ENCODE assay signal across 20 cellular contexts in genomic region chr13:39811696-39812095, GRCh38.
DNase-seq lines count a peak whose midpoint lies in the region; ATAC-seq, FAIRE-seq and TF ChIP-seq lines count a peak whose summit lies in the region.
"Had no signal": no experiment of that assay in that cellular context is flagged by ENCODE, and none has a peak within 500 bp of the region (broad histone marks: within the 10 kb centered on the region; RNA-seq: fewer than 3 reads in every experiment).

No MANE protein-coding gene starts in this region.

- no peak overlapping the region for H3K4me2 ChIP-seq in Loucy (ENCODE audit: low read depth, low read length, poor library complexity, severe bottlenecking)
- H3K4me2 ChIP-seq in K562 (ENCODE audit: insufficient read depth, low read length) = no peak overlapping the region

- intact Hi-C loops in A673 (cut with micrococcal nuclease; ENCODE audit: unreplicated experiment) (loop anchor here (10.0 kb wide), 1 partner anchor 123 kb away; no protein-coding TSS in a partner anchor), K562 (cut with micrococcal nuclease) (no loop called here)
- intact Hi-C loops in CD8-positive, alpha-beta T cell (cut with DNase I, micrococcal nuclease) = loop anchor here in 1 of 2 experiments (10.0 kb wide), 1 partner anchor 113 kb away; no protein-coding TSS in a partner anchor

- H3K27ac Mint-ChIP-seq in activated naive CD4-positive, alpha-beta T cell treated with anti-CD3 and anti-CD28 coated beads, Interleukin-2, amount 50 U/mL, for 72 hours = peak overlapping the region in 1 of 2 donors; percentile 47
- no peak overlapping the region for H3K27ac Mint-ChIP-seq in CD8-positive, alpha-beta T cell
- H3K27ac Mint-ChIP-seq: activated naive CD4-positive, alpha-beta T cell treated with anti-CD3 and anti-CD28 coated beads, Interleukin-2, amount 10 ng/mL, durations not matched to agents 7 days and 5 days; stimulated activated naive CD8-positive, alpha-beta T cell treated with anti-CD3 and anti-CD28 coated beads, Interleukin-15, Interleukin-2, amounts not matched to agents 100 ng/mL and 50 ng/mL, for 24 hours had no signal

- peak; percentile 53 for DNase-seq in A673 (ENCODE audit: low spot score)
- peak in 3 of 4 experiments; percentile 0 to 6 (median 4) for DNase-seq in K562 (ENCODE audit: extremely low read depth in 1 of 4, low spot score in 3 of 4)
- no peak for DNase-seq in dermis blood vessel endothelial cell
- no peak for DNase-seq in activated naive CD4-positive, alpha-beta T cell treated with anti-CD3 and anti-CD28 coated beads, Interleukin-2, amount 50 U/mL, for 72 hours (ENCODE audit: low spot score in 2 of 2)
- DNase-seq in CD8-positive, alpha-beta T cell = no peak
- DNase-seq: activated CD4-positive, alpha-beta T cell treated with anti-CD3 and anti-CD28 coated beads, Interleukin-2, amount 50 U/mL, for 4 hours; activated CD4-positive, CD25-positive, alpha-beta regulatory T cell; activated naive CD4-positive, alpha-beta T cell treated with anti-CD3 and anti-CD28 coated beads, Interleukin-2, amount 10 ng/mL, durations not matched to agents 7 days and 5 days; amygdala; H7; left ventricle myocardium inferior; NCI-H146; psoas muscle; SJCRH30; T1000 had no signal

- H3K36me3 ChIP-seq in A673 (ENCODE audit: insufficient read depth, low read length, poor library complexity, severe bottlenecking) (no peaks in the 10 kb centered on the region), Loucy (ENCODE audit: insufficient read depth, low read length) (no peaks in the 10 kb centered on the region), K562 (ENCODE audit: control insufficient read depth, insufficient read depth, low read length) (no peaks in the 10 kb centered on the region)
- no peaks in the 10 kb centered on the region for H3K36me3 ChIP-seq in CD8-positive, alpha-beta T cell (ENCODE audit: insufficient read depth, low read length)
- H3K36me3 ChIP-seq: BLaER1 treated with 17β-estradiol and CSF1 and Interleukin-3, amounts not matched to agents 10 nM and 100 nM; left ventricle myocardium inferior; SJCRH30 had no signal

- no TSS peak for BruUV-seq in A673 (replicated peaks; lab: Mats Ljungman, UMichigan)
- no TSS peak for BruUV-seq in K562 (replicated peaks; lab: Mats Ljungman, UMichigan)

- POLR2A ChIA-PET in A673 (lab: Charles Lee; ENCODE audit: low non-redundant PET) (no interaction called here), K562 (lab: Yijun Ruan, JAX) (no interaction called here)
- POLR2A ChIA-PET in CD8-positive, alpha-beta T cell (lab: Charles Lee) = interaction anchor here (0.8 kb wide), 1 partner anchor 29 kb away, joined by 3 read pairs; no protein-coding TSS in a partner anchor

- H3K79me2 ChIP-seq in Loucy (ENCODE audit: insufficient read depth, low read length) (no peaks in the 10 kb centered on the region), K562 (ENCODE audit: control insufficient read depth, insufficient read depth, low read length) (no peaks in the 10 kb centered on the region)

- H3K27ac ChIP-seq in A673 (ENCODE audit: low read depth, low read length, poor library complexity, severe bottlenecking) = no peak overlapping the region
- H3K27ac ChIP-seq in K562 (ENCODE audit: extremely low read depth, low read depth, low read length) = no peak overlapping the region
- H3K27ac ChIP-seq in CD8-positive, alpha-beta T cell (ENCODE audit: low read depth, low read length) = no peak overlapping the region
- H3K27ac ChIP-seq: left ventricle myocardium inferior, psoas muscle, SJCRH30 had no signal

- H3K27me3 ChIP-seq in A673 (replicated peaks; ENCODE audit: insufficient read depth, low read depth, low read length, poor library complexity) (no peaks in the 10 kb centered on the region), Loucy (ENCODE audit: insufficient read depth, low read length, poor library complexity, severe bottlenecking) (no peaks in the 10 kb centered on the region), K562 (ENCODE audit: control insufficient read depth in 2 of 2, insufficient read depth in 2 of 2, low read length in 2 of 2) (no peaks in the 10 kb centered on the region)
- H3K27me3 ChIP-seq in CD8-positive, alpha-beta T cell (ENCODE audit: insufficient read depth, low read length) = no peaks in the 10 kb centered on the region
- H3K27me3 ChIP-seq: BLaER1 treated with 17β-estradiol and CSF1 and Interleukin-3, amounts not matched to agents 10 nM and 100 nM; SJCRH30 had no signal

- no peaks in the 10 kb centered on the region for H3F3A ChIP-seq in Loucy (ENCODE audit: low read depth)

- no peak for TF ChIP-seq RAD21 in K562 (CRISPR knock-in tag; conservative IDR thresholded peaks at IDR 0.05 in 1 of 2, IDR thresholded peaks at IDR 0.05 in 1 of 2)

- H3K9ac ChIP-seq in Loucy (ENCODE audit: low read depth, low read length, poor library complexity, severe bottlenecking) (no peak overlapping the region), K562 (ENCODE audit: insufficient read depth in 1 of 2, low read depth in 2 of 2, low read length in 2 of 2) (no peak overlapping the region)
- H3K9ac ChIP-seq: BLaER1 treated with 17β-estradiol and CSF1 and Interleukin-3, amounts not matched to agents 10 nM and 100 nM had no signal

- in situ Hi-C loops in K562 (cut with MboI) = no loop called here

- WGBS in K562 (ENCODE audit: insufficient coverage, low coverage, missing lambda C conversion rate) = 0% methylated on average over 5 of the region's 5 CpGs

- H3K9me1 ChIP-seq in K562 (ENCODE audit: control insufficient read depth, insufficient read depth, low read length) = no peaks in the 10 kb centered on the region

- no peak for FAIRE-seq in K562 (lab: Jason Lieb, UNC)
- FAIRE-seq: RCC 7860 had no signal

- TF ChIP-seq POLR2A in K562 (conservative IDR thresholded peaks at IDR 0.05) = no peak

- H4K20me1 ChIP-seq in Loucy (ENCODE audit: insufficient read depth, low read length, poor library complexity, severe bottlenecking) (no peaks in the 10 kb centered on the region), K562 (replicated peaks; ENCODE audit: control insufficient read depth, insufficient read depth, low read length) (no peaks in the 10 kb centered on the region)
- H4K20me1 ChIP-seq: BLaER1 treated with 17β-estradiol and CSF1 and Interleukin-3, amounts not matched to agents 10 nM and 100 nM had no signal

- H3K4me1 ChIP-seq in A673 (ENCODE audit: insufficient read depth, low read length, poor library complexity, severe bottlenecking) (no peaks in the 10 kb centered on the region), Loucy (ENCODE audit: insufficient read depth, low read length, poor library complexity, severe bottlenecking) (no peaks in the 10 kb centered on the region), K562 (replicated peaks in 1 of 2; ENCODE audit: control insufficient read depth in 2 of 2, insufficient read depth in 2 of 2, low read length in 2 of 2) (no peaks in the 10 kb centered on the region)
- H3K4me1 ChIP-seq in CD8-positive, alpha-beta T cell (ENCODE audit: insufficient read depth, low read length) = no peaks in the 10 kb centered on the region
- H3K4me1 ChIP-seq: left ventricle myocardium inferior, psoas muscle had no signal

- no peak for TF ChIP-seq EP300 in K562 (IDR thresholded peaks at IDR 0.05; ENCODE audit: low read length)

- CTCF ChIA-PET in A673 (lab: Charles Lee) = interaction anchor here (1.3 kb wide), 1 partner anchor 11 kb away, joined by 3 read pairs; no protein-coding TSS in a partner anchor
- CTCF ChIA-PET in K562 (lab: Yijun Ruan, JAX; ENCODE audit: low intra/inter-chr PET ratio) = no interaction called here
- CTCF ChIA-PET in CD8-positive, alpha-beta T cell (lab: Charles Lee) = no interaction called here

- ATAC-seq in K562 = peak; percentile 69; the same call in 2 of the 3 replicates
- no peak for ATAC-seq in activated naive CD4-positive, alpha-beta T cell treated with anti-CD3 and anti-CD28 coated beads, Interleukin-2, amount 50 U/mL, for 72 hours
- ATAC-seq in CD8-positive, alpha-beta T cell = no peak
- ATAC-seq: psoas muscle had no signal

- no peaks in the 10 kb centered on the region for H3K4me1 Mint-ChIP-seq in CD8-positive, alpha-beta T cell (ENCODE audit: low read depth)
- H3K4me1 Mint-ChIP-seq: activated naive CD4-positive, alpha-beta T cell treated with anti-CD3 and anti-CD28 coated beads, Interleukin-2, amount 10 ng/mL, durations not matched to agents 7 days and 5 days had no signal

- H3K27me3 Mint-ChIP-seq in CD8-positive, alpha-beta T cell (ENCODE audit: low read depth) = no peaks in the 10 kb centered on the region
- H3K27me3 Mint-ChIP-seq: stimulated activated naive CD8-positive, alpha-beta T cell treated with anti-CD3 and anti-CD28 coated beads, Interleukin-15, Interleukin-2, amounts not matched to agents 100 ng/mL and 50 ng/mL, for 24 hours had no signal

- H3K4me3 ChIP-seq in A673 (ENCODE audit: low read depth, low read length, poor library complexity, severe bottlenecking) = no peak overlapping the region
- H3K4me3 ChIP-seq in Loucy (ENCODE audit: low read length, poor library complexity, severe bottlenecking) = no peak overlapping the region
- H3K4me3 ChIP-seq in K562 = no peak overlapping the region
- no peak overlapping the region for H3K4me3 ChIP-seq in CD8-positive, alpha-beta T cell (ENCODE audit: low read depth, low read length)
- H3K4me3 ChIP-seq: BLaER1 treated with 17β-estradiol and CSF1 and Interleukin-3, amounts not matched to agents 10 nM and 100 nM; left ventricle myocardium inferior; psoas muscle; SJCRH30 had no signal

- H2AFZ ChIP-seq in Loucy (ENCODE audit: low read length) (no peak overlapping the region), K562 (ENCODE audit: low read depth, low read length) (no peak overlapping the region)

- no peaks in the 10 kb centered on the region for H3K9me2 ChIP-seq in Loucy (replicated peaks; ENCODE audit: low read depth, low read length)

- H3K9me3 Mint-ChIP-seq in activated naive CD4-positive, alpha-beta T cell treated with anti-CD3 and anti-CD28 coated beads, Interleukin-2, amount 50 U/mL, for 72 hours = no peaks in the 10 kb centered on the region
- no peaks in the 10 kb centered on the region for H3K9me3 Mint-ChIP-seq in CD8-positive, alpha-beta T cell
- H3K9me3 Mint-ChIP-seq: activated naive CD4-positive, alpha-beta T cell treated with anti-CD3 and anti-CD28 coated beads, Interleukin-2, amount 10 ng/mL, durations not matched to agents 7 days and 5 days; stimulated activated naive CD8-positive, alpha-beta T cell treated with anti-CD3 and anti-CD28 coated beads, Interleukin-15, Interleukin-2, amounts not matched to agents 100 ng/mL and 50 ng/mL, for 24 hours had no signal

- H3K9me3 ChIP-seq in A673 (ENCODE audit: low read depth, low read length, poor library complexity, severe bottlenecking) (no peaks in the 10 kb centered on the region), Loucy (ENCODE audit: insufficient read depth, low read depth, low read length) (no peaks in the 10 kb centered on the region), K562 (replicated peaks; ENCODE audit: control insufficient read depth, insufficient read depth, low read depth, low read length) (no peaks in the 10 kb centered on the region)
- H3K9me3 ChIP-seq in CD8-positive, alpha-beta T cell (ENCODE audit: low read length) = no peaks in the 10 kb centered on the region
- H3K9me3 ChIP-seq: BLaER1 treated with 17β-estradiol and CSF1 and Interleukin-3, amounts not matched to agents 10 nM and 100 nM; left ventricle myocardium inferior; psoas muscle; SJCRH30 had no signal

- no peak overlapping the region for H3K4me3 Mint-ChIP-seq in CD8-positive, alpha-beta T cell
- H3K4me3 Mint-ChIP-seq: activated naive CD4-positive, alpha-beta T cell treated with anti-CD3 and anti-CD28 coated beads, Interleukin-2, amount 10 ng/mL, durations not matched to agents 7 days and 5 days; stimulated activated naive CD8-positive, alpha-beta T cell treated with anti-CD3 and anti-CD28 coated beads, Interleukin-15, Interleukin-2, amounts not matched to agents 100 ng/mL and 50 ng/mL, for 24 hours had no signal

- TF ChIP-seq CTCF in A673 (conservative IDR thresholded peaks at IDR 0.05; ENCODE audit: low read depth, low read length) = 0 out of 2 replicates have a peak, but pooled peaks have one; percentile 22
- peak; percentile 43; the same call in 2 of the 3 replicates for TF ChIP-seq CTCF in GM12872 (IDR thresholded peaks at IDR 0.05; ENCODE audit: insufficient read depth, low read depth, low read length)
- peak; percentile 37 for TF ChIP-seq CTCF in Loucy (conservative IDR thresholded peaks at IDR 0.05; ENCODE audit: low read length)
- 0 out of 6 replicates have a peak, but pooled peaks of 1 of the 3 experiments have one; percentile 21 for TF ChIP-seq CTCF in K562 (IDR thresholded peaks at IDR 0.05 in 2 of 3, conservative IDR thresholded peaks at IDR 0.05 in 1 of 3; ENCODE audit: insufficient read depth in 2 of 3, low read depth in 1 of 3, low read length in 3 of 3)
- no peak for TF ChIP-seq CTCF in CD8-positive, alpha-beta T cell (IDR thresholded peaks at IDR 0.05)

- H3K36me3 Mint-ChIP-seq in activated naive CD4-positive, alpha-beta T cell treated with anti-CD3 and anti-CD28 coated beads, Interleukin-2, amount 50 U/mL, for 72 hours = no peaks in the 10 kb centered on the region
- no peaks in the 10 kb centered on the region for H3K36me3 Mint-ChIP-seq in CD8-positive, alpha-beta T cell
- H3K36me3 Mint-ChIP-seq: activated naive CD4-positive, alpha-beta T cell treated with anti-CD3 and anti-CD28 coated beads, Interleukin-2, amount 10 ng/mL, durations not matched to agents 7 days and 5 days had no signal

Comparison
In these comparisons a context has a peak if more than half of its experiments do, and no peak if none do; other contexts are left out.
1. DNase-seq: peak in A673 (single experiment) and K562 (3 of 4); none in dermis blood vessel endothelial cell (single experiment), activated naive CD4-positive, alpha-beta T cell treated with anti-CD3 and anti-CD28 coated beads, Interleukin-2, amount 50 U/mL, for 72 hours (0 of 2) and CD8-positive, alpha-beta T cell (0 of 7).